ENCODE assay signal across 14 cellular contexts in genomic region chr6:158073776-158074175, GRCh38.
A peak's percentile ranks its signal among the peaks of the same experiment; 100 is the strongest.
DNase-seq lines count a peak whose midpoint lies in the region; ATAC-seq and TF ChIP-seq lines count a peak whose summit lies in the region.
"Had no signal": no experiment of that assay in that cellular context is flagged by ENCODE, and none has a peak within 500 bp of the region (broad histone marks: within the 10 kb centered on the region; RNA-seq: fewer than 3 reads in every experiment).

No MANE protein-coding gene starts in this region.

- no peak overlapping the region for H3K4me3 ChIP-seq in fibroblast of villous mesenchyme (ENCODE audit: low read depth, low read length)
- H3K4me3 ChIP-seq: HAP-1 had no signal

- TF ChIP-seq CTCF in fibroblast of villous mesenchyme (IDR thresholded peaks at IDR 0.05; ENCODE audit: insufficient read depth, low read depth, low read length) = no peak

- DNase-seq in activated effector memory CD4-positive, alpha-beta T cell treated with anti-CD3 and anti-CD28 coated beads, Interleukin-2, amount 50 U/mL, for 16 hours = peak; percentile 12
- DNase-seq in activated effector memory CD4-positive, alpha-beta T cell treated with Interleukin-2 at 50 U/mL for 16 hours = no peak
- peak; percentile 51 for DNase-seq in NCI-H345 treated with DMSO at 0.1 percent for 48 hours (lab: John Stamatoyannopoulos, UW; ENCODE audit: unreplicated experiment)
- DNase-seq in fibroblast of villous mesenchyme (ENCODE audit: low read depth) = peak; percentile 17
- no peak for DNase-seq in NCI-H748 treated with DMSO at 0.1 percent for 48 hours (lab: John Stamatoyannopoulos, UW)
- DNase-seq: Calu3, DMS79, IMR-90, Kasumi-1, NCI-H1436 treated with DMSO at 0.1 percent for 48 hours, NCI-H524 treated with DMSO at 0.1 percent for 48 hours had no signal

- ATAC-seq in HG02759 (IDR thresholded peaks at IDR 0.05; ENCODE audit: unreplicated experiment) (no peak), HG02885 (IDR thresholded peaks at IDR 0.05; ENCODE audit: poor library complexity, unreplicated experiment) (no peak)

Comparison
In these comparisons a context has a peak if more than half of its experiments do, and no peak if none do; other contexts are left out.
1. DNase-seq: peak in activated effector memory CD4-positive, alpha-beta T cell treated with anti-CD3 and anti-CD28 coated beads, Interleukin-2, amount 50 U/mL, for 16 hours (single experiment), NCI-H345 treated with DMSO at 0.1 percent for 48 hours (single experiment) and fibroblast of villous mesenchyme (single experiment); none in activated effector memory CD4-positive, alpha-beta T cell treated with Interleukin-2 at 50 U/mL for 16 hours (single experiment) and NCI-H748 treated with DMSO at 0.1 percent for 48 hours (single experiment).